Comparison of ENCODE assay signal across 1 cellular context in the genomic region with DNA sequence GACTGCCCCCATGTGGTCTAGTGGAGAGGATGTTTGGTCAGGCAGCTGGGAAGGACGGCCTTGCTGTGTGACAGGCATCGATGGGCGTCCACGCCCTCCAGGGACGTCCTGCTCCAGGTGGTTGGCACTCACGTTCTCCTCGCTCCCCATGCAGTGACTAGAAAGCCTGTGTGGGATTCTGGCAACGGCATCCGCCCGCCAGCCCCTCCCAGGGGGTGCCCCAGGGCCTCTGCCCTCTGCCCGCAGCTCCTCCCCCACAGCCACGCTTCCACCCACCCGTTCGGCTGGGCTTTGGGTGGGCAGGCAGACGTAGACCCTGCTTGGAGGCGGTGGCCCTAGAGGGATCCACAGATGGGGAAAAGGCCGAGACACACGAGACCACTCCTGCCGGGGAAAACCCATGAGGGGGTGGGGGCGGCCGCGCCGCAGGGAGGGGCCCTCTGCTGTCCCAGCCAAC.
TF ChIP-seq lines count a peak whose summit lies in the region.

No MANE protein-coding gene starts in this region.

TF ChIP-seq in SK-N-SH, 30 proteins besides CTCF, POLR2A, EP300 and RAD21 (continued from another document):
- TF ChIP-seq, protein P1, sequence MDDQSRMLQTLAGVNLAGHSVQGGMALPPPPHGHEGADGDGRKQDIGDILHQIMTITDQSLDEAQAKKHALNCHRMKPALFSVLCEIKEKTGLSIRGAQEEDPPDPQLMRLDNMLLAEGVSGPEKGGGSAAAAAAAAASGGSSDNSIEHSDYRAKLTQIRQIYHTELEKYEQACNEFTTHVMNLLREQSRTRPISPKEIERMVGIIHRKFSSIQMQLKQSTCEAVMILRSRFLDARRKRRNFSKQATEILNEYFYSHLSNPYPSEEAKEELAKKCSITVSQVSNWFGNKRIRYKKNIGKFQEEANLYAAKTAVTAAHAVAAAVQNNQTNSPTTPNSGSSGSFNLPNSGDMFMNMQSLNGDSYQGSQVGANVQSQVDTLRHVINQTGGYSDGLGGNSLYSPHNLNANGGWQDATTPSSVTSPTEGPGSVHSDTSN (IDR thresholded peaks at IDR 0.05): no peak
- TF ChIP-seq MXI1 (IDR thresholded peaks at IDR 0.05; ENCODE audit: low read depth, low read length) (no peak), NRF1 (IDR thresholded peaks at IDR 0.05; ENCODE audit: low read depth, low read length) (no peak), RXRA (IDR thresholded peaks at IDR 0.05; ENCODE audit: borderline replicate concordance, low read depth) (no peak), MEF2A (IDR thresholded peaks at IDR 0.05; ENCODE audit: borderline replicate concordance, low read depth) (no peak), ELF1 (IDR thresholded peaks at IDR 0.05) (no peak)
